In the genomic region with DNA sequence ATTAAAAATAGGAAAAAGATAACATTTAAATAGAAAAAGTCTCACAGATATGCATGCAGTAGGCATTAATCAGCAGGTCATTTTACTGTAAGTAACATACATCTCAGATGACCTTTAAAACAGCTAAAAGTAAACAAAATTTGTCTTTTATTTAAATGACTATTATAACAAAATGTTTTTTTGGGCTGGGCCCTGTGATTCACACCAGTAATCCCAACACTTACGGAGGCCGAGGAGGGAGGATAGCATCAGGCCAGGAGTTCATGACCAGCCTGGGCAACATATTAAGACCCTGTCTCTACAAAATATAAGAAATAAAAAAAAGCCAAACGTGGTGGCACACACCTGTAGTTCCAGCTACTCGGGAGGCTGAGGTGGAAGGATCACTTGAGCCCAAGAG, we compare ENCODE assay signal across 10 cellular contexts. TPM values are rescaled to one million over a fixed set of nuclear protein-coding genes. Genes with fewer than 3 reads are reported as not detected.
DNase-seq lines count a peak whose midpoint lies in the region; ATAC-seq and TF ChIP-seq lines count a peak whose summit lies in the region.
"Had no signal": no experiment of that assay in that cellular context is flagged by ENCODE, and none has a peak within 500 bp of the region (broad histone marks: within the 10 kb centered on the region; RNA-seq: fewer than 3 reads in every experiment).

No MANE protein-coding gene starts in this region.

- H3K27ac ChIP-seq in brain microvascular endothelial cell (peak overlapping the region; percentile 84), suprapubic skin (peak overlapping the region; percentile 90)

- H3K4me3 Mint-ChIP-seq in HFFc6 (peak overlapping the region; percentile 73; the same call in 1 of the 2 replicates), mesothelial cell of epicardium (no peak overlapping the region)

- no peak for TF ChIP-seq EP300 in suprapubic skin (IDR thresholded peaks at IDR 0.05)

- H3K36me3 Mint-ChIP-seq in HFFc6 (ENCODE audit: low read depth) (peaks cover 17% of the 10 kb centered on the region), mesothelial cell of epicardium (peaks cover 2% of the 10 kb centered on the region)

- in situ Hi-C loops in brain microvascular endothelial cell (cut with HindIII; ENCODE audit: low pct_ligation_motif_present, low sequenced_read_pairs) (no loop called here), HAP-1 (cut with MboI; ENCODE audit: low sequenced_read_pairs) (no loop called here)

- DNase-seq in HFFc6, result no peak
- DNase-seq in brain microvascular endothelial cell, result no peak
- no peak for DNase-seq in mesothelial cell of epicardium (ENCODE audit: low spot score in 2 of 2, unreplicated experiment in 2 of 2)
- DNase-seq in suprapubic skin (ENCODE audit: low spot score in 2 of 2), result no peak
- no peak for DNase-seq in HAP-1 (ENCODE audit: low spot score in 2 of 2)
- DNase-seq: GOT3, mesendoderm had no signal

- no peak overlapping the region for H3K4me3 ChIP-seq in brain microvascular endothelial cell (ENCODE audit: low read depth, low read length)
- no peak overlapping the region for H3K4me3 ChIP-seq in suprapubic skin
- H3K4me3 ChIP-seq in HAP-1, result no peak overlapping the region

- ATAC-seq in HG03025 (IDR thresholded peaks at IDR 0.05; ENCODE audit: low FRiP score, unreplicated experiment) (no peak), GM19395 (IDR thresholded peaks at IDR 0.05; ENCODE audit: unreplicated experiment) (no peak), GM19452 (IDR thresholded peaks at IDR 0.05; ENCODE audit: unreplicated experiment) (no peak)

- H3K9me3 Mint-ChIP-seq in HFFc6 (no peaks in the 10 kb centered on the region), mesothelial cell of epicardium (no peaks in the 10 kb centered on the region)

- H3K27me3 ChIP-seq in brain microvascular endothelial cell (replicated peaks) (no peaks in the 10 kb centered on the region), suprapubic skin (no peaks in the 10 kb centered on the region), HAP-1 (ENCODE audit: low read depth) (no peaks in the 10 kb centered on the region)

- H3K4me1 Mint-ChIP-seq in HFFc6 (ENCODE audit: low read depth) (peaks cover 90% of the 10 kb centered on the region), mesothelial cell of epicardium (peaks cover 57% of the 10 kb centered on the region)

- H3K4me1 ChIP-seq in suprapubic skin, result peaks cover 95% of the 10 kb centered on the region
- H3K4me1 ChIP-seq in HAP-1, result peaks cover 71% of the 10 kb centered on the region

- no peak for TF ChIP-seq CTCF in HFFc6 (IDR thresholded peaks at IDR 0.05)
- no peak for TF ChIP-seq CTCF in brain microvascular endothelial cell (IDR thresholded peaks at IDR 0.05; ENCODE audit: low read depth, low read length, missing control alignments)
- TF ChIP-seq CTCF in mesothelial cell of epicardium (IDR thresholded peaks at IDR 0.05; ENCODE audit: unreplicated experiment), result no peak
- no peak for TF ChIP-seq CTCF in suprapubic skin (IDR thresholded peaks at IDR 0.05)

- H3K27ac Mint-ChIP-seq in HFFc6 (peak overlapping the region; percentile 95), mesothelial cell of epicardium (peak overlapping the region; percentile 95)

- H3K36me3 ChIP-seq in brain microvascular endothelial cell (replicated peaks) (no peaks in the 10 kb centered on the region), suprapubic skin (no peaks in the 10 kb centered on the region), HAP-1 (replicated peaks) (no peaks in the 10 kb centered on the region)

- WGBS in suprapubic skin, result 52% methylated on average over 4 of the region's 4 CpGs

- H3K27me3 Mint-ChIP-seq in HFFc6 (ENCODE audit: insufficient read depth) (peaks cover 3% of the 10 kb centered on the region), mesothelial cell of epicardium (ENCODE audit: low read depth) (no peaks in the 10 kb centered on the region)

- TF ChIP-seq POLR2A in suprapubic skin (IDR thresholded peaks at IDR 0.05), result no peak

- H3K9me3 ChIP-seq in suprapubic skin (no peaks in the 10 kb centered on the region), HAP-1 (no peaks in the 10 kb centered on the region)

RNA-seq across cellular contexts. Expression of a gene that starts 14.8 kb away (rescaled TPM):
- total RNA-seq in HFFc6 (2021; fragmentation: NEBNext Ultra II Directional; extraction: Animal tissue kit (Norgen Biotek cat#: 25700)), result 100 to 1,000 TPM; 172 to 201 (median 185) TPM
- total RNA-seq in mesothelial cell of epicardium (104 to 110 TPM (median 105 TPM) in 3 replicates), suprapubic skin (100 to 1,000 TPM; 206 to 448 (median 215) TPM)

RNA-seq across cellular contexts. Expression of a gene that starts 50.7 kb away (rescaled TPM):
- 1 to 10 TPM; 1.3 to 2.3 (median 2.1) TPM for total RNA-seq in HFFc6 (2021; fragmentation: NEBNext Ultra II Directional; extraction: Animal tissue kit (Norgen Biotek cat#: 25700))
- total RNA-seq in mesothelial cell of epicardium (7.4 to 10.0 TPM (median 8.0 TPM) in 3 replicates), suprapubic skin (1 to 10 TPM; 1.4 to 7.2 (median 3.2) TPM)
